ENCODE assay signal across 8 cellular contexts in genomic region chr6:46652232-46652602, GRCh38. TPM values are rescaled to one million over a fixed set of nuclear protein-coding genes. Genes with fewer than 3 reads are reported as not detected.
DNase-seq lines count a peak whose midpoint lies in the region; ATAC-seq and TF ChIP-seq lines count a peak whose summit lies in the region.

No MANE protein-coding gene starts in this region.

- H4K20me1 ChIP-seq in GM23248 (ENCODE audit: insufficient read depth), result no peaks in the 10 kb centered on the region

- H3K27ac Mint-ChIP-seq in T-helper 17 cell, result no peak overlapping the region

- H3K4me3 ChIP-seq in GM23248 (peak overlapping the region; percentile 96), fibroblast of villous mesenchyme (ENCODE audit: low read depth, low read length) (peak overlapping the region; percentile 78), sigmoid colon (peak overlapping the region; percentile 62 to 77 (median 76))

- DNase-seq in GM23248 (no peak), T-helper 17 cell (no peak), fibroblast of villous mesenchyme (ENCODE audit: low read depth) (no peak), sigmoid colon (no peak), HPDE6-E6E7 (ENCODE audit: extremely low spot score) (no peak), KBM-7 (no peak)

- H3K27ac ChIP-seq in GM23248 (no peak overlapping the region), sigmoid colon (peak overlapping the region; percentile 85 to 90 (median 85))

- TF ChIP-seq POLR2A in sigmoid colon (IDR thresholded peaks at IDR 0.05), result no peak

- no peak for ATAC-seq in T-helper 17 cell
- ATAC-seq in GM19351 (IDR thresholded peaks at IDR 0.05; ENCODE audit: unreplicated experiment), result no peak
- no peak for ATAC-seq in HG03159 (IDR thresholded peaks at IDR 0.05; ENCODE audit: unreplicated experiment)

- TF ChIP-seq CTCF in fibroblast of villous mesenchyme (IDR thresholded peaks at IDR 0.05; ENCODE audit: insufficient read depth, low read depth, low read length) (no peak), sigmoid colon (IDR thresholded peaks at IDR 0.05) (no peak)

- intact Hi-C loops in sigmoid colon (cut with DNase I), result no loop called here

- peaks cover 13% of the 10 kb centered on the region for H3K4me1 Mint-ChIP-seq in T-helper 17 cell

- 15 to 19% methylated on average over 6 of the region's 6 CpGs for WGBS in GM23248 (ENCODE audit: low coverage in 1 of 2, low lambda C conversion rate in 2 of 2, missing lambda C conversion rate in 2 of 2), 2 experiments
- 1 to 4% methylated on average over 6 of the region's 6 CpGs for WGBS in sigmoid colon, 2 donors

- H3K4me1 ChIP-seq in GM23248 (ENCODE audit: insufficient read depth) (peaks cover 12% of the 10 kb centered on the region), sigmoid colon (peaks cover 0 to 29% (median 14%) of the 10 kb centered on the region in 4 donors)

- no peaks in the 10 kb centered on the region for H3K79me2 ChIP-seq in GM23248 (ENCODE audit: insufficient read depth)

- H3K27me3 Mint-ChIP-seq in T-helper 17 cell, result peaks cover 50% of the 10 kb centered on the region

- TF ChIP-seq EP300 in sigmoid colon (IDR thresholded peaks at IDR 0.05), result no peak

- H2AFZ ChIP-seq in GM23248, result peak overlapping the region; percentile 97

- in situ Hi-C loops in GM23248 (cut with MboI) (no loop called here), KBM-7 (cut with MboI; ENCODE audit: low pct_unique_long_range_greater_than_20kb, low sequenced_read_pairs) (no loop called here)

- H3K36me3 ChIP-seq in GM23248 (ENCODE audit: low read depth) (no peaks in the 10 kb centered on the region), sigmoid colon (no peaks in the 10 kb centered on the region)

- H3K4me2 ChIP-seq in GM23248 (ENCODE audit: unreplicated experiment), result peak overlapping the region; percentile 99

- H3K9me2 ChIP-seq in GM23248 (ENCODE audit: insufficient read depth), result no peaks in the 10 kb centered on the region

- no peaks in the 10 kb centered on the region for H3K9me3 ChIP-seq in GM23248 (ENCODE audit: low read depth)
- no peaks in the 10 kb centered on the region for H3K9me3 ChIP-seq in T-helper 17 cell (ENCODE audit: control insufficient read depth, low read length, poor library complexity, severe bottlenecking)
- no peaks in the 10 kb centered on the region for H3K9me3 ChIP-seq in sigmoid colon

- peak overlapping the region; percentile 93 for H3K4me3 Mint-ChIP-seq in T-helper 17 cell

- H3F3A ChIP-seq in GM23248 (ENCODE audit: insufficient read depth), result no peaks in the 10 kb centered on the region

- peaks cover 5% of the 10 kb centered on the region for H3K36me3 Mint-ChIP-seq in T-helper 17 cell (ENCODE audit: low read depth)

- H3K27me3 ChIP-seq in GM23248 (replicated peaks; ENCODE audit: insufficient read depth) (no peaks in the 10 kb centered on the region), sigmoid colon (no peaks in the 10 kb centered on the region)

- H3K9ac ChIP-seq in GM23248, result peak overlapping the region; percentile 81

RNA-seq across cellular contexts. Expression of gene CYP39A1, which starts 0.4 kb away (rescaled TPM):
- 0.38 TPM in 1 of 2 replicates, not detected in the other for total RNA-seq in GM23248 (2014; rRNA removed; shearing (Covaris generic))
- 0.08 and 0.46 TPM in 2 replicates for polyA plus RNA-seq in GM23248 (2016; fragmentation: Nextera tagmentation; extraction: Ambion mirVana)
- total RNA-seq in T-helper 17 cell, result not detected
- total RNA-seq in fibroblast of villous mesenchyme, result 2.6 TPM in 2 replicates
- 1 to 10 TPM; 1.8 to 7.7 (median 4.5) TPM for total RNA-seq in sigmoid colon
- 1 to 10 TPM; 1.6 to 3.0 (median 2.4) TPM for polyA plus RNA-seq in sigmoid colon

RNA-seq across cellular contexts. Expression of gene SLC25A27, which starts 0.6 kb away (rescaled TPM):
- total RNA-seq in GM23248 (2014; rRNA removed; shearing (Covaris generic)), result 2.4 and 16.3 TPM in 2 replicates
- 2.8 and 3.0 TPM in 2 replicates for polyA plus RNA-seq in GM23248 (2016; fragmentation: Nextera tagmentation; extraction: Ambion mirVana)
- total RNA-seq in T-helper 17 cell, result 1 to 10 TPM in 1 of 2 donors, not detected in 1; 1.6 TPM
- total RNA-seq in fibroblast of villous mesenchyme, result 2.6 and 6.5 TPM in 2 replicates
- total RNA-seq in sigmoid colon, result 10 to 100 TPM; 25.0 to 54.6 (median 38.2) TPM
- 1 to 10 TPM in 2 of 3 donors, not detected in 1; 4.2 to 4.9 TPM for polyA plus RNA-seq in sigmoid colon

RNA-seq across cellular contexts. Expression of gene TDRD6, which starts 35.5 kb away (rescaled TPM):
- total RNA-seq in GM23248 (2014; rRNA removed; shearing (Covaris generic)), result not detected in 2 replicates
- polyA plus RNA-seq in GM23248 (2016; fragmentation: Nextera tagmentation; extraction: Ambion mirVana) (not detected in 2 replicates), sigmoid colon (under 1 TPM in 2 of 3 donors, not detected in 1; under 0.01 to 0.10 TPM)
- total RNA-seq in T-helper 17 cell (not detected), fibroblast of villous mesenchyme (under 0.01 TPM in 2 replicates), sigmoid colon (1 to 10 TPM in 2 of 4 donors, under 1 TPM in 2; 0.49 to 1.9 (median 1.4) TPM)
